ENCODE assay signal across 9 cellular contexts in the genomic region with DNA sequence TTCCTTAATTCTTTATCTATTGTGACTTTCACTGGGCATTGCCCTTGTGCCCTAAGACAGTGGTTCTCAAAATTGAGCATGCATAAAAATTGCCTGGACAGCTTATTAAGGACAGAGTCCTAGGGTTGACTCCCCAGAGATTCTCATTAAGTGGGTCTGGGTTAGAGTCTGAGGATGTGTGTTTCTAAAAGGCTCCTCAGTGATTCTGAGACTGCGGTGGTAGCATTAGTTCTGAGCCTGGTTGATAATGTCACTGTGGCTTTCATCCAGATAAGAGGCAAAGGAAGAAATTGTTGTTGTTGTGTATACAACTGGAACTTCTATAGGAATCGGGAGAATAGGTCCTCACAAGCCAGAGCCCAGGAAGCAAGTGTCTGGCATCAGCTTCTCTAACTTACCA. TPM values are rescaled to one million over a fixed set of nuclear protein-coding genes. Genes with fewer than 3 reads are reported as not detected.
DNase-seq lines count a peak whose midpoint lies in the region; TF ChIP-seq lines count a peak whose summit lies in the region.
"Had no signal": no experiment of that assay in that cellular context is flagged by ENCODE, and none has a peak within 500 bp of the region (broad histone marks: within the 10 kb centered on the region; RNA-seq: fewer than 3 reads in every experiment).

No MANE protein-coding gene starts in this region.

- POLR2A ChIA-PET in activated CD4-positive, alpha-beta memory T cell treated with anti-CD3 and anti-CD28 coated beads for 36 hours (lab: Charles Lee): no interaction called here

- no peak for DNase-seq in activated CD4-positive, alpha-beta memory T cell treated with anti-CD3 and anti-CD28 coated beads for 36 hours
- DNase-seq in fibroblast of the aortic adventitia (ENCODE audit: low read depth): no peak
- no peak for DNase-seq in NCI-H774 (lab: John Stamatoyannopoulos, UW)
- no peak for DNase-seq in D341Med (ENCODE audit: low spot score)
- DNase-seq in putamen (ENCODE audit: low spot score): no peak
- DNase-seq: NCI-H1092 treated with DMSO at 0.1 percent for 48 hours; stimulated activated CD4-positive, alpha-beta T cell treated with anti-CD3 and anti-CD28 coated beads, Interleukin-4, amount 100 ng/mL, for 4 hours had no signal

- H3K27ac Mint-ChIP-seq in activated CD4-positive, alpha-beta memory T cell treated with anti-CD3 and anti-CD28 coated beads for 36 hours: no peak overlapping the region

- H3K27ac ChIP-seq in skin epidermis: peak overlapping the region in 5 of 21 experiments; percentile 71 to 94 (median 84)

- H3K27me3 Mint-ChIP-seq in activated CD4-positive, alpha-beta memory T cell treated with anti-CD3 and anti-CD28 coated beads for 36 hours: no peaks in the 10 kb centered on the region

- peaks cover 12% of the 10 kb centered on the region for H3K9me3 Mint-ChIP-seq in activated CD4-positive, alpha-beta memory T cell treated with anti-CD3 and anti-CD28 coated beads for 36 hours

- intact Hi-C loops in activated CD4-positive, alpha-beta memory T cell treated with anti-CD3 and anti-CD28 coated beads for 36 hours (cut with micrococcal nuclease): loop anchor here (2.0 kb wide), 1 partner anchor 112 kb away; a partner anchor contains a TSS

- CTCF ChIA-PET in activated CD4-positive, alpha-beta memory T cell treated with anti-CD3 and anti-CD28 coated beads for 36 hours (lab: Charles Lee): no interaction called here

- no peak for TF ChIP-seq CTCF in GM12875 (IDR thresholded peaks at IDR 0.05; ENCODE audit: borderline replicate concordance, insufficient read depth, low read depth, low read length)
- no peak for TF ChIP-seq CTCF in fibroblast of the aortic adventitia (IDR thresholded peaks at IDR 0.05; ENCODE audit: insufficient read depth, low read length)

- H3K4me3 ChIP-seq in GM12875 (ENCODE audit: low read depth, low read length) (peak overlapping the region; percentile 32), fibroblast of the aortic adventitia (ENCODE audit: low read depth, low read length) (peak overlapping the region; percentile 71), skin epidermis (peak overlapping the region in 4 of 7 experiments; percentile 30 to 51 (median 41))

- peaks cover 32% of the 10 kb centered on the region for H3K4me1 Mint-ChIP-seq in activated CD4-positive, alpha-beta memory T cell treated with anti-CD3 and anti-CD28 coated beads for 36 hours (ENCODE audit: low read depth)

- peak overlapping the region; percentile 36 for H3K4me3 Mint-ChIP-seq in activated CD4-positive, alpha-beta memory T cell treated with anti-CD3 and anti-CD28 coated beads for 36 hours

- peaks cover 22% of the 10 kb centered on the region for H3K36me3 Mint-ChIP-seq in activated CD4-positive, alpha-beta memory T cell treated with anti-CD3 and anti-CD28 coated beads for 36 hours

RNA-seq across cellular contexts. Expression of a gene that starts 1.3 kb away (rescaled TPM):
- 10 to 100 TPM; 26.6 to 27.7 TPM for total RNA-seq in activated CD4-positive, alpha-beta memory T cell treated with anti-CD3 and anti-CD28 coated beads for 36 hours
- total RNA-seq in fibroblast of the aortic adventitia (ENCODE audit: low replicate concordance): 7.6 and 30.7 TPM in 2 replicates

RNA-seq across cellular contexts. Expression of a gene that starts 24.6 kb away (rescaled TPM):
- 10 to 100 TPM; 14.7 to 15.2 TPM for total RNA-seq in activated CD4-positive, alpha-beta memory T cell treated with anti-CD3 and anti-CD28 coated beads for 36 hours
- total RNA-seq in fibroblast of the aortic adventitia (ENCODE audit: low replicate concordance): 23.1 and 88.3 TPM in 2 replicates

RNA-seq across cellular contexts. Expression of a gene that starts 51.6 kb away (rescaled TPM):
- 10 to 100 TPM; 22.7 to 23.8 TPM for total RNA-seq in activated CD4-positive, alpha-beta memory T cell treated with anti-CD3 and anti-CD28 coated beads for 36 hours
- 30.6 and 55.2 TPM in 2 replicates for total RNA-seq in fibroblast of the aortic adventitia (ENCODE audit: low replicate concordance)
